8 cellular contexts compared by ENCODE assay signal in genomic region chrX:110317079-110317819, GRCh38. TPM values are rescaled to one million over a fixed set of nuclear protein-coding genes. Genes with fewer than 3 reads are reported as not detected.
A peak's percentile ranks its signal among the peaks of the same experiment; 100 is the strongest.
DNase-seq lines count a peak whose midpoint lies in the region; ATAC-seq, FAIRE-seq and TF ChIP-seq lines count a peak whose summit lies in the region.

No MANE protein-coding gene starts in this region.

- H3K4me1 Mint-ChIP-seq in MCF 10A (ENCODE audit: insufficient read depth, unreplicated experiment), result no peaks in the 10 kb centered on the region

- H3K27me3 Mint-ChIP-seq in MCF 10A (ENCODE audit: insufficient read depth, unreplicated experiment), result peaks cover 30% of the 10 kb centered on the region

- intact Hi-C loops in MCF 10A (cut with micrococcal nuclease), result loop anchor here (1.0 to 5.0 kb wide), 4 partner anchors 75 to 137 kb away; no protein-coding TSS in a partner anchor

- H3K4me3 Mint-ChIP-seq in MCF 10A (ENCODE audit: unreplicated experiment), result peak overlapping the region; percentile 89

- peak overlapping the region; percentile 76 to 79 (median 79) for H3K4me3 ChIP-seq in keratinocyte (ENCODE audit: control insufficient read depth in 2 of 3, extremely low read depth in 1 of 3, insufficient read depth in 2 of 3, low read depth in 1 of 3, low read length in 3 of 3)

- dilution Hi-C loops in keratinocyte (cut with MboI; ENCODE audit: extremely low pct_ligation_motif_present, low sequenced_read_pairs), result no loop called here

- peak in 4 of 5 experiments; percentile 2 to 35 (median 11) for DNase-seq in T-helper 2 cell
- DNase-seq in MCF 10A (ENCODE audit: unreplicated experiment), result peak; percentile 16
- DNase-seq in keratinocyte (ENCODE audit: low read depth, low spot score), result no peak
- DNase-seq in stimulated activated CD4-positive, alpha-beta T cell treated with anti-CD3 and anti-CD28 coated beads, Interleukin-15, amount 100 ng/mL, for 48 hours (ENCODE audit: low read depth in 2 of 2), result peak; percentile 0 to 4
- no peak for DNase-seq in T1000 (lab: John Stamatoyannopoulos, UW)

- peak overlapping the region; percentile 62 for H3K4me2 ChIP-seq in keratinocyte (ENCODE audit: control insufficient read depth, extremely low read depth, insufficient read depth, low read depth, low read length)

- H2AFZ ChIP-seq in keratinocyte (ENCODE audit: control insufficient read depth, low read length), result no peak overlapping the region

- no peaks in the 10 kb centered on the region for H3K9me3 ChIP-seq in keratinocyte (ENCODE audit: control insufficient read depth, low read depth, low read length)

- H4K20me1 ChIP-seq in keratinocyte (ENCODE audit: control insufficient read depth, extremely low read depth, insufficient read depth, low read length), result no peaks in the 10 kb centered on the region

- H3K27ac Mint-ChIP-seq in MCF 10A (ENCODE audit: low read depth, unreplicated experiment), result peak overlapping the region; percentile 95

- no peak for FAIRE-seq in keratinocyte (lab: Jason Lieb, UNC)

- ATAC-seq in GM18867 (IDR thresholded peaks at IDR 0.05; ENCODE audit: unreplicated experiment), result peak; percentile 20
- ATAC-seq in HG03103 (IDR thresholded peaks at IDR 0.05; ENCODE audit: low read depth, unreplicated experiment), result peak; percentile 6

- peak overlapping the region; percentile 85 for H3K9ac ChIP-seq in keratinocyte (ENCODE audit: control insufficient read depth, extremely low read depth, insufficient read depth, low read length)

- no peaks in the 10 kb centered on the region for H3K36me3 Mint-ChIP-seq in MCF 10A (ENCODE audit: insufficient read depth, unreplicated experiment)

- H3K4me1 ChIP-seq in keratinocyte (ENCODE audit: control insufficient read depth, extremely low read depth, insufficient read depth, low read length), result peaks cover 4% of the 10 kb centered on the region

- no TSS peak for BruUV-seq in MCF 10A (replicated peaks; lab: Mats Ljungman, UMichigan)

- TF ChIP-seq CTCF in 22Rv1 (IDR thresholded peaks at IDR 0.05), result no peak
- TF ChIP-seq CTCF in MCF 10A (IDR thresholded peaks at IDR 0.05; ENCODE audit: unreplicated experiment), result no peak
- no peak for TF ChIP-seq CTCF in keratinocyte (optimal IDR thresholded peaks at IDR 0.05 in 1 of 3, IDR thresholded peaks at IDR 0.05 in 1 of 3, conservative IDR thresholded peaks at IDR 0.05 in 1 of 3; ENCODE audit: extremely low read depth in 1 of 3, insufficient read depth in 2 of 3, low read length in 3 of 3)

- peaks cover 49% of the 10 kb centered on the region for H3K79me2 ChIP-seq in keratinocyte (ENCODE audit: control insufficient read depth, insufficient read depth, low read length)

- H3K27ac ChIP-seq in 22Rv1 (peak overlapping the region; percentile 75), keratinocyte (ENCODE audit: control insufficient read depth, insufficient read depth, low read length) (peak overlapping the region; percentile 76)

- no peaks in the 10 kb centered on the region for H3K9me3 Mint-ChIP-seq in MCF 10A (ENCODE audit: unreplicated experiment)

- no peaks in the 10 kb centered on the region for H3K27me3 ChIP-seq in keratinocyte (ENCODE audit: control insufficient read depth, extremely low read depth, insufficient read depth, low read length)

- CTCF ChIA-PET in MCF 10A (lab: Yijun Ruan, JAX), result interaction anchor here (0.6 to 2.8 kb wide), 5 partner anchors 86 to 405 kb away, joined by 3 to 6 read pairs (median 3); no protein-coding TSS in a partner anchor

- H3K36me3 ChIP-seq in keratinocyte (ENCODE audit: control insufficient read depth in 2 of 2, extremely low read depth in 1 of 2, insufficient read depth in 2 of 2, low read length in 2 of 2), result no peaks in the 10 kb centered on the region

- POLR2A ChIA-PET in MCF 10A (lab: Yijun Ruan, JAX), result interaction anchor here (0.6 to 5.1 kb wide), 24 partner anchors 14 to 1875 kb away, joined by 3 to 55 read pairs (median 5); no protein-coding TSS in a partner anchor

- H3K9me1 ChIP-seq in keratinocyte (ENCODE audit: control insufficient read depth, extremely low read depth, insufficient read depth, low read length), result no peaks in the 10 kb centered on the region

RNA-seq across cellular contexts. Expression of gene AMMECR1, which starts 0.6 kb away (rescaled TPM):
- 20.8 and 27.0 TPM in 2 replicates for total RNA-seq in MCF 10A (2022)
- polyA plus RNA-seq in keratinocyte, result 9.5 to 15.5 TPM (median 10.6 TPM) in 3 replicates
- 12.0 TPM for polyA plus RNA-seq in keratinocyte (2011; ENCODE audit: low read depth)
- polyA plus RNA-seq in keratinocyte (2011; cell fraction: cytosol; rRNA removed), result 7.5 and 15.8 TPM in 2 replicates
- 13.5 and 15.4 TPM in 2 replicates for polyA plus RNA-seq in keratinocyte (2011; cell fraction: nucleus; rRNA removed)
- polyA plus RNA-seq in keratinocyte (2012; ENCODE audit: low replicate concordance), result 11.0 and 13.6 TPM in 2 replicates
- 12.6 to 20.7 TPM (median 17.6 TPM) in 3 replicates for polyA minus RNA-seq in keratinocyte
- 7.1 TPM for polyA minus RNA-seq in keratinocyte (2011; cell fraction: cytosol; rRNA and poly(A)+ RNA removed)
- 10.0 and 20.6 TPM in 2 replicates for polyA minus RNA-seq in keratinocyte (2011; cell fraction: nucleus; rRNA and poly(A)+ RNA removed)

RNA-seq across cellular contexts. Expression of gene RTL9, which starts 41.4 kb away (rescaled TPM):
- not detected in 2 replicates for total RNA-seq in MCF 10A (2022)
- polyA plus RNA-seq in keratinocyte, result 0.05 to 0.14 TPM (median 0.13 TPM) in 3 replicates
- polyA plus RNA-seq in keratinocyte (2011; ENCODE audit: low read depth), result not detected
- polyA plus RNA-seq in keratinocyte (2011; cell fraction: cytosol; rRNA removed), result 0.09 TPM in 2 replicates
- polyA plus RNA-seq in keratinocyte (2011; cell fraction: nucleus; rRNA removed), result 0.19 and 0.35 TPM in 2 replicates
- 0.07 and 0.14 TPM in 2 replicates for polyA plus RNA-seq in keratinocyte (2012; ENCODE audit: low replicate concordance)
- 0.19 to 0.20 TPM in 2 of 3 replicates, not detected in the other for polyA minus RNA-seq in keratinocyte
- not detected for polyA minus RNA-seq in keratinocyte (2011; cell fraction: cytosol; rRNA and poly(A)+ RNA removed)
- 0.21 and 0.31 TPM in 2 replicates for polyA minus RNA-seq in keratinocyte (2011; cell fraction: nucleus; rRNA and poly(A)+ RNA removed)

Comparison
In these comparisons a context has a peak if more than half of its experiments do, and no peak if none do; other contexts are left out.
1. DNase-seq: peak in T-helper 2 cell (4 of 5), MCF 10A (single experiment) and stimulated activated CD4-positive, alpha-beta T cell treated with anti-CD3 and anti-CD28 coated beads, Interleukin-15, amount 100 ng/mL, for 48 hours (2 of 2); none in keratinocyte (single experiment) and T1000 (single experiment).